Comparison of ENCODE assay signal across 1 cellular context in the genomic region with DNA sequence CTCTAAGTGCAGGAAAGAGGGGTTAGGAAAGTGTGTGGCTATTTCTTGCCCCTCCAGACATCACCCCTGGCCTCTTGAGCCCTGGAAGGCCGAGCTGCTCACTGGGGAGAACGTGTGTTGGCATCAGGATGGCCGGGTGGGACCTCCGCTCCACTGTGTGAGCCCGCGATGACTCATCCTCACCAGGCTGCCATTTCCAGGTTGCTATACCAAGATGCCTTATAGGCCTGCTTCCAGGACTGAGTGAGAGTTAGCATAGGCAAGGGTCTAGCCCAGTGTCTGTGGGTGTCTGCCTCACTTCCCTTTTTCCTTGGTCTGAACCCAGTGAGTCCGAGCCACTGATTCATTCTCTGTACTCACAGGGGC.
A peak's percentile ranks its signal among the peaks of the same experiment; 100 is the strongest.
TF ChIP-seq lines count a peak whose summit lies in the region.

No MANE protein-coding gene starts in this region.

TF ChIP-seq in K562, 482 proteins besides CTCF, POLR2A, EP300 and RAD21 (continued from another document):
- TF ChIP-seq ATF3 (IDR thresholded peaks at IDR 0.05) = peak; percentile 71
- TF ChIP-seq ATF3 (CRISPR knock-in tag; conservative IDR thresholded peaks at IDR 0.05) = no peak
- TF ChIP-seq, protein P1, sequence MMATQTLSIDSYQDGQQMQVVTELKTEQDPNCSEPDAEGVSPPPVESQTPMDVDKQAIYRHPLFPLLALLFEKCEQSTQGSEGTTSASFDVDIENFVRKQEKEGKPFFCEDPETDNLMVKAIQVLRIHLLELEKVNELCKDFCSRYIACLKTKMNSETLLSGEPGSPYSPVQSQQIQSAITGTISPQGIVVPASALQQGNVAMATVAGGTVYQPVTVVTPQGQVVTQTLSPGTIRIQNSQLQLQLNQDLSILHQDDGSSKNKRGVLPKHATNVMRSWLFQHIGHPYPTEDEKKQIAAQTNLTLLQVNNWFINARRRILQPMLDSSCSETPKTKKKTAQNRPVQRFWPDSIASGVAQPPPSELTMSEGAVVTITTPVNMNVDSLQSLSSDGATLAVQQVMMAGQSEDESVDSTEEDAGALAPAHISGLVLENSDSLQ (IDR thresholded peaks at IDR 0.05) = no peak
- no peak for TF ChIP-seq PURB (CRISPR knock-in tag; IDR thresholded peaks at IDR 0.05; ENCODE audit: low read depth)
TF ChIP-seq in K562: peak in this region for 3.
